ENCODE assay signal across 1 cellular context in the genomic region with DNA sequence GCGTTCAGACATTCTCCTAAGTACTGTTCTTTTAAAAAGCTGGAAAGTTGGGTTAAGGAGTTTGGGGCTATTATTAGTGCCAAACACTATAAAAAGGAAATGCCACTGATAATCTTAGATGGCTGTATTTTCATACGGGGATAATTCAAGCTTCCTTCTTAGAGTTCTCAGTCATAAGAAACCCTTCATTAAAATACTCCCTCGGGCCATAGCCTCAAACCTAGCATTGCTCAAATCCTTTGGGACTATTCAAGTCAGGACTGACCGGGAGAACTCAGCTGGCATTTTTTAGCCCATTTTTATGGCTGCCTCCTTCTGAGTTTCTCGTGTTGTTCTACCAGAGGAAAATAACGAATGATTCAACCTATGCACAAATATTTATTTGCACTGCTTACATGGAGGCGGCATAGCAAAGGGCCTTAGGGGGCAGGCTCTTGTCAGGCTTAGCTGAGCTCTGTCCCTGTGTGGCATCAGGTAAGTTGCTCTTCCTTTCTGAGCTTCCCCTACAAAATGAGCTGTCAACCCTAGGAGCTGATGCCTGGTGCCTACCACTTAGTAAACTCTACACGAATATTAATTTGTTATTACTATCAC.
TF ChIP-seq lines count a peak whose summit lies in the region.

No MANE protein-coding gene starts in this region.

TF ChIP-seq in SK-N-SH, 30 proteins besides CTCF, POLR2A, EP300 and RAD21 (continued from another document):
- TF ChIP-seq, protein P1, sequence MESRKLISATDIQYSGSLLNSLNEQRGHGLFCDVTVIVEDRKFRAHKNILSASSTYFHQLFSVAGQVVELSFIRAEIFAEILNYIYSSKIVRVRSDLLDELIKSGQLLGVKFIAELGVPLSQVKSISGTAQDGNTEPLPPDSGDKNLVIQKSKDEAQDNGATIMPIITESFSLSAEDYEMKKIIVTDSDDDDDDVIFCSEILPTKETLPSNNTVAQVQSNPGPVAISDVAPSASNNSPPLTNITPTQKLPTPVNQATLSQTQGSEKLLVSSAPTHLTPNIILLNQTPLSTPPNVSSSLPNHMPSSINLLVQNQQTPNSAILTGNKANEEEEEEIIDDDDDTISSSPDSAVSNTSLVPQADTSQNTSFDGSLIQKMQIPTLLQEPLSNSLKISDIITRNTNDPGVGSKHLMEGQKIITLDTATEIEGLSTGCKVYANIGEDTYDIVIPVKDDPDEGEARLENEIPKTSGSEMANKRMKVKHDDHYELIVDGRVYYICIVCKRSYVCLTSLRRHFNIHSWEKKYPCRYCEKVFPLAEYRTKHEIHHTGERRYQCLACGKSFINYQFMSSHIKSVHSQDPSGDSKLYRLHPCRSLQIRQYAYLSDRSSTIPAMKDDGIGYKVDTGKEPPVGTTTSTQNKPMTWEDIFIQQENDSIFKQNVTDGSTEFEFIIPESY (IDR thresholded peaks at IDR 0.05; ENCODE audit: borderline replicate concordance, low read depth) = no peak
- TF ChIP-seq RFX5 (IDR thresholded peaks at IDR 0.05; ENCODE audit: low read length) (no peak), MXI1 (IDR thresholded peaks at IDR 0.05; ENCODE audit: low read depth, low read length) (no peak), SIN3A (IDR thresholded peaks at IDR 0.05; ENCODE audit: borderline replicate concordance, low read depth, low read length) (no peak), FOSL2 (IDR thresholded peaks at IDR 0.05; ENCODE audit: borderline replicate concordance, low read depth) (no peak), FOXM1 (IDR thresholded peaks at IDR 0.05; ENCODE audit: low read depth) (no peak), TAF1 (IDR thresholded peaks at IDR 0.05; ENCODE audit: borderline replicate concordance, low read depth, low read length) (no peak), TEAD4 (IDR thresholded peaks at IDR 0.05; ENCODE audit: borderline replicate concordance, insufficient read depth) (no peak), CHD2 (IDR thresholded peaks at IDR 0.05; ENCODE audit: low read length, partially characterized antibody) (no peak), TCF12 (IDR thresholded peaks at IDR 0.05) (no peak), GABPA (IDR thresholded peaks at IDR 0.05; ENCODE audit: low read depth) (no peak)
- TF ChIP-seq, protein P2, sequence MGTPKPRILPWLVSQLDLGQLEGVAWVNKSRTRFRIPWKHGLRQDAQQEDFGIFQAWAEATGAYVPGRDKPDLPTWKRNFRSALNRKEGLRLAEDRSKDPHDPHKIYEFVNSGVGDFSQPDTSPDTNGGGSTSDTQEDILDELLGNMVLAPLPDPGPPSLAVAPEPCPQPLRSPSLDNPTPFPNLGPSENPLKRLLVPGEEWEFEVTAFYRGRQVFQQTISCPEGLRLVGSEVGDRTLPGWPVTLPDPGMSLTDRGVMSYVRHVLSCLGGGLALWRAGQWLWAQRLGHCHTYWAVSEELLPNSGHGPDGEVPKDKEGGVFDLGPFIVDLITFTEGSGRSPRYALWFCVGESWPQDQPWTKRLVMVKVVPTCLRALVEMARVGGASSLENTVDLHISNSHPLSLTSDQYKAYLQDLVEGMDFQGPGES (IDR thresholded peaks at IDR 0.05; ENCODE audit: low read depth, low read length) = no peak
